ENCODE assay signal across 8 cellular contexts in the genomic region with DNA sequence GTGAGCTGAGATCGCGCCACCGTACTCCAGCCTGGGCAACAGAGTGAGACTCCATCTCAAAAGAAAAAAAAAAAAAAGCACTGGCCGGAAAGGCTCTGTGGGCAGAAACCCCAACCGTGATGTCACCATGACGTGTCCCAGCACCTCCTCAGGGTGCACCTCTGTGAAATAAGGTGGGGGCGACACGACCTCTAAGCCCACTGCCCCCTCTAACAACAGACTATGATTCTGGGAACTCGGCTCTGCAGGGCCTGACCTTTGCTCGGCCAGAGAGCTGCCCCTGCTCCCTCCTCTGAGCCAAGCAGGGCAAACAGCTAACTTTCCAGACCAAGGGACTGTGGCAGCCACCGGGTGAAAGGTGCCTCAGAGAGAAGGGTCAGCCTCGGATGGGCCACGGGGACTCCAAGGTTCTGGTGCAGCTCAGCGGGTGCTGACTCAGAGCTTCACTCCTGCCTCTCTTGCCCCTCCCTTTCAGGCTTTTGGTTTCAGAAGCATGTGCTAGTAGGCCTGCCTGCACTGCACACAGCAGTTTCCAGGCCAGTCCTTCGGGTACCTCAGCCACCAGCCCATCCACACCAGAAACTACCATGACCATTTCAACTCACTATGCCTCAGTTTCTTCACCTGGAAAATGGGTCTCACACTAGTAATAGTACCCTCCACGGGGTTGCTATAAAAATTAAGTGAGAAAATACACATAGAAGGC. TPM values are rescaled to one million over a fixed set of nuclear protein-coding genes. Genes with fewer than 3 reads are reported as not detected.
DNase-seq lines count a peak whose midpoint lies in the region; ATAC-seq and TF ChIP-seq lines count a peak whose summit lies in the region.

No MANE protein-coding gene starts in this region.

- H3K79me2 ChIP-seq in PC-9 (ENCODE audit: low read depth): peaks cover 88% of the 10 kb centered on the region

- H3K4me3 Mint-ChIP-seq in activated naive CD8-positive, alpha-beta T cell treated with anti-CD3 and anti-CD28 coated beads for 36 hours: peak overlapping the region; percentile 85

- DNase-seq in AG08395 (ENCODE audit: low spot score) (peak; percentile 75), PC-9 (peak; percentile 64 to 87), kidney tubule cell (ENCODE audit: low spot score) (peak; percentile 87), NCI-H748 treated with DMSO at 0.1 percent for 48 hours (lab: John Stamatoyannopoulos, UW) (no peak)
- DNase-seq in activated naive CD8-positive, alpha-beta T cell treated with anti-CD3 and anti-CD28 coated beads for 36 hours: peak; percentile 70
- peak; percentile 25 to 35 for DNase-seq in stimulated activated CD8-positive, alpha-beta memory T cell treated with anti-CD3 and anti-CD28 coated beads, Interleukin-7, amount 100 ng/mL, for 1 hour (ENCODE audit: low read depth in 2 of 2)

- H3K4me3 ChIP-seq in PC-9: peak overlapping the region; percentile 56; the same call in 1 of the 2 replicates

- POLR2A ChIA-PET in PC-9 (lab: Charles Lee; ENCODE audit: unreplicated experiment): interaction anchor here (0.6 kb wide), 2 partner anchors 112 to 238 kb away, joined by 3 to 6 read pairs; no protein-coding TSS in a partner anchor

- peak overlapping the region; percentile 96 for H3K27ac Mint-ChIP-seq in activated naive CD8-positive, alpha-beta T cell treated with anti-CD3 and anti-CD28 coated beads for 36 hours

- no peaks in the 10 kb centered on the region for H3K27me3 Mint-ChIP-seq in activated naive CD8-positive, alpha-beta T cell treated with anti-CD3 and anti-CD28 coated beads for 36 hours

- H4K20me1 ChIP-seq in PC-9 (ENCODE audit: insufficient read depth): no peaks in the 10 kb centered on the region

- H3K4me1 Mint-ChIP-seq in activated naive CD8-positive, alpha-beta T cell treated with anti-CD3 and anti-CD28 coated beads for 36 hours: peaks cover 53% of the 10 kb centered on the region

- H2AFZ ChIP-seq in PC-9: no peak overlapping the region

- CTCF ChIA-PET in PC-9 (lab: Charles Lee): interaction anchor here (0.6 kb wide), 2 partner anchors 112 to 704 kb away, joined by 3 read pairs; no protein-coding TSS in a partner anchor

- H3K27me3 ChIP-seq in PC-9 (ENCODE audit: insufficient read depth, low read depth): no peaks in the 10 kb centered on the region

- H3K27ac ChIP-seq in PC-9: peak overlapping the region; percentile 98

- peaks cover 18% of the 10 kb centered on the region for H3K36me3 ChIP-seq in PC-9 (ENCODE audit: low read depth)

- peak; percentile 39 for ATAC-seq in GM21576 (IDR thresholded peaks at IDR 0.05; ENCODE audit: unreplicated experiment)
- ATAC-seq in GM21528 (IDR thresholded peaks at IDR 0.05; ENCODE audit: low FRiP score, unreplicated experiment): no peak

- no peak for TF ChIP-seq CTCF in PC-9 (conservative IDR thresholded peaks at IDR 0.05)

- peaks cover 34% of the 10 kb centered on the region for H3K36me3 Mint-ChIP-seq in activated naive CD8-positive, alpha-beta T cell treated with anti-CD3 and anti-CD28 coated beads for 36 hours

- no peaks in the 10 kb centered on the region for H3K9me3 Mint-ChIP-seq in activated naive CD8-positive, alpha-beta T cell treated with anti-CD3 and anti-CD28 coated beads for 36 hours

- no peaks in the 10 kb centered on the region for H3K9me2 ChIP-seq in PC-9 (ENCODE audit: insufficient read depth)

- no TSS peak for BruUV-seq in PC-9 (replicated peaks; lab: Mats Ljungman, UMichigan)

- peaks cover 76% of the 10 kb centered on the region for H3F3A ChIP-seq in PC-9 (ENCODE audit: insufficient read depth, low read depth)

- intact Hi-C loops in PC-9 (cut with micrococcal nuclease; ENCODE audit: unreplicated experiment): no loop called here

- H3K4me2 ChIP-seq in PC-9: peak overlapping the region; percentile 94

- H3K4me1 ChIP-seq in PC-9 (replicated peaks; ENCODE audit: insufficient read depth): peaks cover 82% of the 10 kb centered on the region

- H3K9me3 ChIP-seq in PC-9 (ENCODE audit: insufficient read depth, low read depth): no peaks in the 10 kb centered on the region

RNA-seq across cellular contexts. Expression of a gene that starts 8.0 kb away (rescaled TPM):
- total RNA-seq in PC-9 (2021): 172 and 187 TPM in 2 replicates
- 10 to 100 TPM; 47.5 to 52.2 TPM for total RNA-seq in activated naive CD8-positive, alpha-beta T cell treated with anti-CD3 and anti-CD28 coated beads for 36 hours

RNA-seq across cellular contexts. Expression of a gene that starts 13.9 kb away (rescaled TPM):
- total RNA-seq in PC-9 (2021): 94.7 and 102 TPM in 2 replicates
- total RNA-seq in activated naive CD8-positive, alpha-beta T cell treated with anti-CD3 and anti-CD28 coated beads for 36 hours: 10 to 100 TPM; 23.6 to 25.1 TPM

RNA-seq across cellular contexts. Expression of a gene that starts 14.3 kb away (rescaled TPM):
- total RNA-seq in PC-9 (2021): 126 and 165 TPM in 2 replicates
- 10 to 100 TPM; 94.6 to 97.7 TPM for total RNA-seq in activated naive CD8-positive, alpha-beta T cell treated with anti-CD3 and anti-CD28 coated beads for 36 hours

RNA-seq across cellular contexts. Expression of a gene that starts 23.4 kb away (rescaled TPM):
- 0.20 and 0.22 TPM in 2 replicates for total RNA-seq in PC-9 (2021)
- total RNA-seq in activated naive CD8-positive, alpha-beta T cell treated with anti-CD3 and anti-CD28 coated beads for 36 hours: under 1 TPM; 0.24 to 0.58 TPM
